ENCODE assay signal across 20 cellular contexts in genomic region chr12:59166457-59166856, GRCh38.
"Had no signal": no experiment of that assay in that cellular context is flagged by ENCODE, and none has a peak within 500 bp of the region (broad histone marks: within the 10 kb centered on the region; RNA-seq: fewer than 3 reads in every experiment).

No MANE protein-coding gene starts in this region.

- FAIRE-seq: bronchial epithelial cell, kidney, TTC549 had no signal

- H3K27ac ChIP-seq: coronary artery, epithelial cell of prostate, tibial artery, WERI-Rb-1 had no signal

- H3K4me3 ChIP-seq: coronary artery, lung, tibial artery had no signal

- ATAC-seq: activated CD8-positive, alpha-beta T cell treated with anti-CD3 and anti-CD28 coated beads for 36 hours; left lobe of liver; naive thymus-derived CD8-positive, alpha-beta T cell; right cardiac atrium; stimulated activated naive CD8-positive, alpha-beta T cell treated with anti-CD3 and anti-CD28 coated beads, Interleukin-15, Interleukin-2, amounts not matched to agents 100 U/mL and 50 U/mL, for 24 hours; T-cell had no signal

- H3K4me1 ChIP-seq: tibial artery had no signal

- H3K27me3 ChIP-seq: tibial artery had no signal

- H3K36me3 ChIP-seq: tibial artery, WERI-Rb-1 had no signal

- H3K9me3 ChIP-seq: tibial artery had no signal

- DNase-seq: activated CD4-positive, alpha-beta T cell treated with anti-CD3 and anti-CD28 coated beads, Interleukin-2, amount 10 ng/mL, durations not matched to agents 7 days and 5 days; activated CD4-positive, CD25-positive, alpha-beta regulatory T cell treated with anti-CD3 and anti-CD28 coated beads, Interleukin-2, amount 50 U/mL, for 72 hours; activated CD8-positive, alpha-beta T cell treated with anti-CD3 and anti-CD28 coated beads for 36 hours; activated naive CD8-positive, alpha-beta T cell treated with anti-CD3 and anti-CD28 coated beads for 36 hours; foreskin fibroblast; kidney; naive thymus-derived CD8-positive, alpha-beta T cell; right cardiac atrium; stimulated activated CD4-positive, alpha-beta T cell treated with anti-CD3 and anti-CD28 coated beads, Interleukin-12 subunit alpha, Interleukin-12 subunit beta, amount 100 ng/mL, for 4 hours; stimulated activated CD4-positive, alpha-beta T cell treated with anti-CD3 and anti-CD28 coated beads, Interleukin-4, amount 100 ng/mL, for 4 hours; stimulated activated naive CD8-positive, alpha-beta T cell treated with anti-CD3 and anti-CD28 coated beads, Interleukin-15, Interleukin-2, amounts not matched to agents 100 U/mL and 50 U/mL, for 24 hours; T-cell; tibial artery; WERI-Rb-1 had no signal
